ENCODE assay signal across 8 cellular contexts in genomic region chr12:92134638-92135274, GRCh38. TPM values are rescaled to one million over a fixed set of nuclear protein-coding genes. Genes with fewer than 3 reads are reported as not detected.
A peak's percentile ranks its signal among the peaks of the same experiment; 100 is the strongest.
DNase-seq lines count a peak whose midpoint lies in the region; ATAC-seq, FAIRE-seq and TF ChIP-seq lines count a peak whose summit lies in the region.

No MANE protein-coding gene starts in this region.

- H3K4me2 ChIP-seq in OCI-LY1 (ENCODE audit: low read length), result peak overlapping the region; percentile 53
- no peak overlapping the region for H3K4me2 ChIP-seq in Karpas-422 (ENCODE audit: low read depth, low read length, poor library complexity, severe bottlenecking)

- H3K9me2 ChIP-seq in OCI-LY1 (ENCODE audit: low read depth, low read length) (no peaks in the 10 kb centered on the region), Karpas-422 (replicated peaks; ENCODE audit: insufficient read depth, low read length) (no peaks in the 10 kb centered on the region)

- no peaks in the 10 kb centered on the region; the same call in 1 of the 2 replicates for H3F3A ChIP-seq in OCI-LY1 (ENCODE audit: insufficient read depth, low read length)

- peaks cover 77% of the 10 kb centered on the region for H3K4me1 ChIP-seq in OCI-LY1 (ENCODE audit: insufficient read depth, low read length, severe bottlenecking)
- peaks cover 11 to 33% of the 10 kb centered on the region in 2 donors for H3K4me1 ChIP-seq in small intestine (ENCODE audit: control insufficient read depth in 2 of 2, insufficient read depth in 1 of 2, low read depth in 1 of 2, low read length in 1 of 2)
- peaks cover 41% of the 10 kb centered on the region for H3K4me1 ChIP-seq in Karpas-422 (ENCODE audit: low read length)

- H3K9me3 ChIP-seq in OCI-LY1 (ENCODE audit: low read length) (no peaks in the 10 kb centered on the region), small intestine (ENCODE audit: control insufficient read depth, low read depth) (no peaks in the 10 kb centered on the region), Karpas-422 (ENCODE audit: low read length) (no peaks in the 10 kb centered on the region)

- H2AFZ ChIP-seq in OCI-LY1 (ENCODE audit: low read length), result no peak overlapping the region
- H2AFZ ChIP-seq in Karpas-422 (ENCODE audit: low read length), result no peak overlapping the region

- no peaks in the 10 kb centered on the region for H3K27me3 ChIP-seq in OCI-LY1 (ENCODE audit: insufficient read depth, low read length)
- no peaks in the 10 kb centered on the region for H3K27me3 ChIP-seq in small intestine (ENCODE audit: control insufficient read depth in 2 of 2, insufficient read depth in 2 of 2, low read length in 2 of 2)
- H3K27me3 ChIP-seq in Karpas-422 (ENCODE audit: low read length), result no peaks in the 10 kb centered on the region

- H4K20me1 ChIP-seq in OCI-LY1 (ENCODE audit: insufficient read depth, low read length) (no peaks in the 10 kb centered on the region), Karpas-422 (ENCODE audit: insufficient read depth, low read depth, low read length) (peaks cover 60% of the 10 kb centered on the region)

- peaks cover 9% of the 10 kb centered on the region for H3K36me3 Mint-ChIP-seq in dendritic cell treated with granulocyte-macrophage colony-stimulating factor and Interleukin-4, amounts not matched to agents 40 ng/mL and 50 ng/mL, for 4 days (ENCODE audit: low read depth)

- DNase-seq in small intestine (no peak), NCI-H82 treated with DMSO at 0.1 percent for 48 hours (lab: John Stamatoyannopoulos, UW; ENCODE audit: unreplicated experiment) (no peak), Karpas-422 (no peak), left lobe of liver (ENCODE audit: low spot score) (no peak), epidermal melanocyte (ENCODE audit: insufficient read length, low spot score) (no peak)

- FAIRE-seq in small intestine (lab: Jason Lieb, UNC), result no peak

- intact Hi-C loops in dendritic cell treated with granulocyte-macrophage colony-stimulating factor and Interleukin-4, amounts not matched to agents 40 ng/mL and 50 ng/mL, for 4 days (cut with micrococcal nuclease), result no loop called here

- H3K36me3 ChIP-seq in OCI-LY1 (ENCODE audit: insufficient read depth, low read length) (peaks cover 41% of the 10 kb centered on the region), small intestine (ENCODE audit: control insufficient read depth in 2 of 2, insufficient read depth in 2 of 2, low read length in 2 of 2) (peaks cover 2% of the 10 kb centered on the region in 2 donors), Karpas-422 (ENCODE audit: insufficient read depth, low read length) (0 out of 2 replicates have a peak, but pooled peaks cover 5% of the 10 kb centered on the region)

- H3K9ac ChIP-seq in OCI-LY1 (ENCODE audit: low read length) (peak overlapping the region; percentile 21; the same call in 1 of the 2 replicates), Karpas-422 (ENCODE audit: low read length) (no peak overlapping the region)

- H3K27me3 Mint-ChIP-seq in dendritic cell treated with granulocyte-macrophage colony-stimulating factor and Interleukin-4, amounts not matched to agents 40 ng/mL and 50 ng/mL, for 4 days, result no peaks in the 10 kb centered on the region

- H3K4me1 Mint-ChIP-seq in dendritic cell treated with granulocyte-macrophage colony-stimulating factor and Interleukin-4, amounts not matched to agents 40 ng/mL and 50 ng/mL, for 4 days (ENCODE audit: low read depth), result peaks cover 69% of the 10 kb centered on the region

- no peak for TF ChIP-seq CTCF in OCI-LY1 (IDR thresholded peaks at IDR 0.05; ENCODE audit: low read length)

- peak overlapping the region; percentile 82 for H3K27ac Mint-ChIP-seq in dendritic cell treated with granulocyte-macrophage colony-stimulating factor and Interleukin-4, amounts not matched to agents 40 ng/mL and 50 ng/mL, for 4 days

- 46 to 56% (median 49%) methylated on average over 5 of the region's 5 CpGs for WGBS in small intestine, 3 donors

- ATAC-seq in GM18511 (IDR thresholded peaks at IDR 0.05; ENCODE audit: unreplicated experiment), result peak; percentile 26
- no peak for ATAC-seq in left lobe of liver

- no peak overlapping the region for H3K4me3 Mint-ChIP-seq in dendritic cell treated with granulocyte-macrophage colony-stimulating factor and Interleukin-4, amounts not matched to agents 40 ng/mL and 50 ng/mL, for 4 days

- H3K79me2 ChIP-seq in OCI-LY1 (ENCODE audit: insufficient read depth, low read length) (peaks cover 92% of the 10 kb centered on the region), Karpas-422 (ENCODE audit: low read length) (peaks cover 34% of the 10 kb centered on the region)

- H3K4me3 ChIP-seq in OCI-LY1 (ENCODE audit: low read depth, low read length, poor library complexity, severe bottlenecking) (peak overlapping the region; percentile 17), small intestine (ENCODE audit: low read depth in 1 of 2, low read length in 2 of 2) (peak overlapping the region; percentile 6 to 23), Karpas-422 (ENCODE audit: low read length) (no peak overlapping the region)

- no peaks in the 10 kb centered on the region for H3K9me3 Mint-ChIP-seq in dendritic cell treated with granulocyte-macrophage colony-stimulating factor and Interleukin-4, amounts not matched to agents 40 ng/mL and 50 ng/mL, for 4 days

- H3K27ac ChIP-seq in OCI-LY1 (ENCODE audit: low read depth, low read length, poor library complexity, severe bottlenecking) (peak overlapping the region; percentile 50), small intestine (ENCODE audit: low read depth in 1 of 2, low read length in 1 of 2) (peak overlapping the region in 1 of 2 donors; percentile 41), Karpas-422 (ENCODE audit: low read length) (no peak overlapping the region)

RNA-seq across cellular contexts. Expression of gene BTG1, which starts 10.9 kb away (rescaled TPM):
- 10 to 100 TPM; 38.8 to 61.1 (median 51.1) TPM for polyA plus RNA-seq in small intestine
- total RNA-seq in Karpas-422 (2014; rRNA removed; shearing (Covaris generic); ENCODE audit: low replicate concordance), result 6.8 and 12.4 TPM in 2 replicates
- 55.0 TPM for total RNA-seq in left lobe of liver
